11 cellular contexts compared by ENCODE assay signal in the genomic region with DNA sequence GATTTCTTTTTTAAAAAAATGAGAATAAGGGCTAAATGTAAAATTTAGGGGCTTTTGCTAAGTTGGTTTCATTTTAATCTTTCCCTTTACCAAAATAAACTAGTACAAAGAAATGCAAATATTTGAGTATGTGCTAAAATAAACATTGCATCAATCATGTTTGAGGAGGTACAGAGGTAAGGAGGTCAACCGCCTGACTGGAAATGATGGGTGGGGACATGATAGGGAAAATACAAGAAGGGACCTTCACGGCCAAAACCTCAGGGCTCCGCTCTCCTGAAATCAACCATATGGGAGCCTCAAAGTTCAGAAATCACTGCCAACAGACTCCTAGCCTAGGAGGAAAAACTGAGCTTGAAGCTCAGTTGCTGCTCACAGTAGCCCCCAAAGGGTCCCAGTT.
A peak's percentile ranks its signal among the peaks of the same experiment; 100 is the strongest.
DNase-seq lines count a peak whose midpoint lies in the region; ATAC-seq and TF ChIP-seq lines count a peak whose summit lies in the region.
"Had no signal": no experiment of that assay in that cellular context is flagged by ENCODE, and none has a peak within 500 bp of the region (broad histone marks: within the 10 kb centered on the region; RNA-seq: fewer than 3 reads in every experiment).

No MANE protein-coding gene starts in this region.

- intact Hi-C loops in ovary (cut with DNase I), result no loop called here

- H3K4me1 ChIP-seq in ovary (ENCODE audit: insufficient read depth), result no peaks in the 10 kb centered on the region

- H3K4me3 ChIP-seq in GM06990 (replicated peaks; ENCODE audit: low read depth, low read length) (no peak overlapping the region), fibroblast of villous mesenchyme (ENCODE audit: low read depth, low read length) (peak overlapping the region; percentile 24), ovary (no peak overlapping the region)

- TF ChIP-seq CTCF in GM06990 (IDR thresholded peaks at IDR 0.05; ENCODE audit: insufficient read depth, low read length, poor library complexity, severe bottlenecking) (no peak), GM20000 (IDR thresholded peaks at IDR 0.05; ENCODE audit: extremely low read depth, missing control alignments) (no peak), fibroblast of villous mesenchyme (IDR thresholded peaks at IDR 0.05; ENCODE audit: insufficient read depth, low read depth, low read length) (no peak), ovary (IDR thresholded peaks at IDR 0.05) (no peak)

- TF ChIP-seq EP300 in ovary (IDR thresholded peaks at IDR 0.05), result no peak

- DNase-seq in GM06990 (ENCODE audit: extremely low read depth, insufficient read length), result peak; percentile 32
- DNase-seq in GM20000 (ENCODE audit: low spot score), result peak; percentile 32
- peak; percentile 71 for DNase-seq in fibroblast of villous mesenchyme (ENCODE audit: low read depth)
- no peak for DNase-seq in ovary
- DNase-seq in HCEC 1CT, result no peak
- no peak for DNase-seq in D341Med (ENCODE audit: low spot score)
- no peak for DNase-seq in NCI-H1048 (lab: John Stamatoyannopoulos, UW)
- DNase-seq: activated CD8-positive, alpha-beta memory T cell treated with anti-CD3 and anti-CD28 coated beads for 24 hours; CD4-positive, CD25-positive, alpha-beta regulatory T cell; naive thymus-derived CD4-positive, alpha-beta T cell had no signal

- peak; percentile 92 for ATAC-seq in HG03439 (IDR thresholded peaks at IDR 0.05; ENCODE audit: unreplicated experiment)
- ATAC-seq: naive thymus-derived CD4-positive, alpha-beta T cell had no signal

- H3K9me3 ChIP-seq in ovary, result no peaks in the 10 kb centered on the region

- H3K27ac ChIP-seq in ovary, result peak overlapping the region in 1 of 2 donors; percentile 11

- no peak for TF ChIP-seq POLR2A in ovary (IDR thresholded peaks at IDR 0.05)

- 9 to 16% (median 12%) methylated on average over 3 of the region's 3 CpGs for WGBS in ovary, 3 donors

- H3K36me3 ChIP-seq in GM06990 (ENCODE audit: control insufficient read depth, insufficient read depth, low read length) (no peaks in the 10 kb centered on the region), ovary (no peaks in the 10 kb centered on the region)

- H3K27me3 ChIP-seq in GM06990 (replicated peaks; ENCODE audit: control insufficient read depth, insufficient read depth, low read length) (no peaks in the 10 kb centered on the region), ovary (no peaks in the 10 kb centered on the region)

Comparison
In these comparisons a context has a peak if more than half of its experiments do, and no peak if none do; other contexts are left out.
1. DNase-seq: peak in GM06990 (single experiment), GM20000 (single experiment) and fibroblast of villous mesenchyme (single experiment); none in ovary (0 of 5), HCEC 1CT (single experiment), D341Med (single experiment) and NCI-H1048 (single experiment).